ENCODE assay signal across 24 cellular contexts in genomic region chr17:21193031-21193430, GRCh38. TPM values are rescaled to one million over a fixed set of nuclear protein-coding genes. Genes with fewer than 3 reads are reported as not detected.
DNase-seq lines count a peak whose midpoint lies in the region; ATAC-seq, FAIRE-seq and TF ChIP-seq lines count a peak whose summit lies in the region.
"Had no signal": no experiment of that assay in that cellular context is flagged by ENCODE, and none has a peak within 500 bp of the region (broad histone marks: within the 10 kb centered on the region; RNA-seq: fewer than 3 reads in every experiment).

No MANE protein-coding gene starts in this region.

- H3K27ac ChIP-seq in KMS-11 = peak overlapping the region; percentile 77; the same call in 1 of the 2 replicates
- peak overlapping the region; percentile 58 to 98 (median 87) for H3K27ac ChIP-seq in gastrocnemius medialis
- H3K27ac ChIP-seq: epithelial cell of prostate, gastroesophageal sphincter had no signal

- H4K20me1 ChIP-seq in KMS-11 (ENCODE audit: insufficient read depth) = no peaks in the 10 kb centered on the region

- peaks cover 27% of the 10 kb centered on the region for H3K4me1 ChIP-seq in KMS-11 (ENCODE audit: low read depth, poor library complexity, severe bottlenecking)
- peaks cover 49 to 74% of the 10 kb centered on the region in 2 donors for H3K4me1 ChIP-seq in gastrocnemius medialis

- peak; percentile 66 to 70 for ATAC-seq in activated T-cell treated with anti-CD3 and anti-CD28 coated beads, Interleukin-2, amount 50 U/mL, for 72 hours (replicated peaks in 1 of 2)
- ATAC-seq in gastrocnemius medialis (peak; percentile 7 to 15), HG03521 (IDR thresholded peaks at IDR 0.05; ENCODE audit: unreplicated experiment) (no peak)
- ATAC-seq: gastroesophageal sphincter, HCT116, left cardiac atrium, SK-N-SH treated with all-trans-retinoic acid at 6 μM for 48 hours had no signal

- intact Hi-C loops in gastrocnemius medialis (cut with DNase I; ENCODE audit: low total_unique reads) = no loop called here

- no peak overlapping the region for H3K4me3 Mint-ChIP-seq in activated T-cell treated with anti-CD3 and anti-CD28 coated beads, Interleukin-2, amount 50 U/mL, for 72 hours
- H3K4me3 Mint-ChIP-seq: dendritic cell treated with granulocyte-macrophage colony-stimulating factor and Interleukin-4, amounts not matched to agents 40 ng/mL and 50 ng/mL, for 4 days; nephron had no signal

- no peak overlapping the region for H2AFZ ChIP-seq in KMS-11 (ENCODE audit: low read depth)

- H3K36me3 ChIP-seq in KMS-11 (ENCODE audit: insufficient read depth) (no peaks in the 10 kb centered on the region), gastrocnemius medialis (peaks cover 0 to 13% of the 10 kb centered on the region in 2 donors)

- DNase-seq in activated T-cell treated with anti-CD3 and anti-CD28 coated beads, Interleukin-2, amount 50 U/mL, for 72 hours = peak in 1 of 2 donors; percentile 22
- DNase-seq in activated T-cell treated with anti-CD3 and anti-CD28 coated beads for 4 hours = no peak
- DNase-seq in SW480 (ENCODE audit: low spot score) = peak; percentile 41
- no peak for DNase-seq in gastrocnemius medialis
- DNase-seq in HTR-8/SVneo (ENCODE audit: insufficient read length, low spot score) = no peak
- no peak for DNase-seq in stimulated activated CD4-positive, alpha-beta T cell treated with anti-CD3 and anti-CD28 coated beads, Interleukin-1b, Interleukin-23, amount 100 ng/mL, for 48 hours
- DNase-seq: activated CD4-positive, alpha-beta T cell treated with anti-CD3 and anti-CD28 coated beads for 48 hours; left cardiac atrium; NCI-H1694; NCI-H774; posterior cingulate gyrus; stimulated activated CD4-positive, alpha-beta T cell treated with anti-CD3 and anti-CD28 coated beads, Interleukin-4, amount 100 ng/mL, for 1 hour had no signal

- H3K27me3 ChIP-seq in KMS-11 (ENCODE audit: insufficient read depth, low read depth) (no peaks in the 10 kb centered on the region), gastrocnemius medialis (no peaks in the 10 kb centered on the region)
- H3K27me3 ChIP-seq: gastroesophageal sphincter, vagina had no signal

- no peak overlapping the region for H3K27ac Mint-ChIP-seq in activated T-cell treated with anti-CD3 and anti-CD28 coated beads, Interleukin-2, amount 50 U/mL, for 72 hours
- H3K27ac Mint-ChIP-seq: dendritic cell treated with granulocyte-macrophage colony-stimulating factor and Interleukin-4, amounts not matched to agents 40 ng/mL and 50 ng/mL, for 4 days; nephron had no signal

- H3K27me3 Mint-ChIP-seq in activated T-cell treated with anti-CD3 and anti-CD28 coated beads, Interleukin-2, amount 50 U/mL, for 72 hours (ENCODE audit: low read depth) = no peaks in the 10 kb centered on the region
- H3K27me3 Mint-ChIP-seq: dendritic cell treated with granulocyte-macrophage colony-stimulating factor and Interleukin-4, amounts not matched to agents 40 ng/mL and 50 ng/mL, for 4 days had no signal

- no peak for FAIRE-seq in HTR-8/SVneo (lab: Jason Lieb, UNC)
- FAIRE-seq: bronchial epithelial cell, D721Med, RCC 7860 had no signal

- peaks cover 18% of the 10 kb centered on the region for H3K4me1 Mint-ChIP-seq in activated T-cell treated with anti-CD3 and anti-CD28 coated beads, Interleukin-2, amount 50 U/mL, for 72 hours (ENCODE audit: low read depth)

- no peak overlapping the region for H3K9ac ChIP-seq in KMS-11

- H3K4me3 ChIP-seq in KMS-11 (IDR thresholded peaks at IDR 0.05; ENCODE audit: insufficient read depth, low read depth, low read length) = no peak overlapping the region
- H3K4me3 ChIP-seq in gastrocnemius medialis = no peak overlapping the region
- H3K4me3 ChIP-seq: gastroesophageal sphincter, vagina had no signal

- H3K4me2 ChIP-seq in KMS-11 = peak overlapping the region; percentile 66; the same call in 1 of the 2 replicates

- H3K36me3 Mint-ChIP-seq in activated T-cell treated with anti-CD3 and anti-CD28 coated beads, Interleukin-2, amount 50 U/mL, for 72 hours (ENCODE audit: insufficient read depth in 2 of 2) = peaks cover 0 to 11% of the 10 kb centered on the region in 2 donors

- H3K9me3 ChIP-seq in gastrocnemius medialis = no peaks in the 10 kb centered on the region
- H3K9me3 ChIP-seq: gastroesophageal sphincter, vagina had no signal

- H3K9me3 Mint-ChIP-seq in activated T-cell treated with anti-CD3 and anti-CD28 coated beads, Interleukin-2, amount 50 U/mL, for 72 hours = no peaks in the 10 kb centered on the region
- H3K9me3 Mint-ChIP-seq: dendritic cell treated with granulocyte-macrophage colony-stimulating factor and Interleukin-4, amounts not matched to agents 40 ng/mL and 50 ng/mL, for 4 days; nephron had no signal

- no peak for TF ChIP-seq POLR2A in gastrocnemius medialis (IDR thresholded peaks at IDR 0.05)

- TF ChIP-seq CTCF in KMS-11 (conservative IDR thresholded peaks at IDR 0.05; ENCODE audit: low read depth, low read length) (no peak), gastrocnemius medialis (IDR thresholded peaks at IDR 0.05 in 4 of 5, conservative IDR thresholded peaks at IDR 0.05 in 1 of 5) (no peak)

- in situ Hi-C loops in gastrocnemius medialis (cut with MboI; ENCODE audit: low sequenced_read_pairs in 4 of 4) = no loop called here

- H3K79me2 ChIP-seq in KMS-11 (ENCODE audit: insufficient read depth, low read depth) = no peaks in the 10 kb centered on the region

RNA-seq across cellular contexts. Expression of gene TMEM11, which starts 20.9 kb away (rescaled TPM):
- total RNA-seq in activated T-cell treated with anti-CD3 and anti-CD28 coated beads, Interleukin-2, amount 50 U/mL, for 72 hours = 10 to 100 TPM; 21.4 to 25.9 TPM
- total RNA-seq in gastrocnemius medialis = 100 to 1,000 TPM in 2 of 4 donors, 10 to 100 TPM in 2; 70.6 to 131 (median 90.9) TPM
